Comparison of ENCODE assay signal across 8 cellular contexts in genomic region chr17:57671546-57672204, GRCh38.
A peak's percentile ranks its signal among the peaks of the same experiment; 100 is the strongest.
DNase-seq lines count a peak whose midpoint lies in the region; ATAC-seq lines count a peak whose summit lies in the region.

No MANE protein-coding gene starts in this region.

- H3K27me3 Mint-ChIP-seq in CD4-positive, alpha-beta memory T cell, result no peaks in the 10 kb centered on the region

- WGBS in GM23248 (ENCODE audit: low coverage in 1 of 2, low lambda C conversion rate in 2 of 2, missing lambda C conversion rate in 2 of 2), 2 experiments, result 11 to 13% methylated on average over 16 of the region's 16 CpGs
- WGBS in right cardiac atrium, result 29% methylated on average over 16 of the region's 16 CpGs

- no peaks in the 10 kb centered on the region for H3K27me3 ChIP-seq in CD4-positive, alpha-beta memory T cell (ENCODE audit: insufficient read depth, low read length)
- H3K27me3 ChIP-seq in GM23248 (replicated peaks; ENCODE audit: insufficient read depth) (no peaks in the 10 kb centered on the region), right cardiac atrium (ENCODE audit: control insufficient read depth, insufficient read depth) (no peaks in the 10 kb centered on the region)

- no peak overlapping the region for H3K9ac ChIP-seq in GM23248

- H4K20me1 ChIP-seq in GM23248 (ENCODE audit: insufficient read depth), result no peaks in the 10 kb centered on the region

- peak overlapping the region; percentile 72 for H2AFZ ChIP-seq in GM23248

- intact Hi-C loops in CD4-positive, alpha-beta memory T cell (cut with micrococcal nuclease), result loop anchor here (1.0 kb wide), 2 partner anchors 73 to 428 kb away; no protein-coding TSS in a partner anchor
- intact Hi-C loops in right cardiac atrium (cut with DNase I), result loop anchor here in 3 of 4 donors (5.0 to 10.0 kb wide), 3 partner anchors 74 to 429 kb away; no protein-coding TSS in a partner anchor

- H3K36me3 Mint-ChIP-seq in CD4-positive, alpha-beta memory T cell, result peaks cover 17 to 22% of the 10 kb centered on the region in 2 donors

- peak; percentile 92 to 94 for ATAC-seq in right cardiac atrium
- no peak for ATAC-seq in GM18861 (IDR thresholded peaks at IDR 0.05; ENCODE audit: unreplicated experiment)

- peaks cover 7 to 38% (median 20%) of the 10 kb centered on the region in 4 donors for H3K4me1 Mint-ChIP-seq in CD4-positive, alpha-beta memory T cell

- no peaks in the 10 kb centered on the region for H3K9me3 ChIP-seq in CD4-positive, alpha-beta memory T cell (ENCODE audit: control insufficient read depth in 1 of 2, low read length in 2 of 2)
- H3K9me3 ChIP-seq in GM23248 (ENCODE audit: low read depth), result no peaks in the 10 kb centered on the region
- no peaks in the 10 kb centered on the region for H3K9me3 ChIP-seq in right cardiac atrium (ENCODE audit: control insufficient read depth, low read length)

- H3F3A ChIP-seq in GM23248 (ENCODE audit: insufficient read depth), result no peaks in the 10 kb centered on the region; the same call in 1 of the 2 replicates

- peak overlapping the region; percentile 14 to 86 (median 74) for H3K27ac Mint-ChIP-seq in CD4-positive, alpha-beta memory T cell

- CTCF ChIA-PET in CD4-positive, alpha-beta memory T cell (lab: Charles Lee; ENCODE audit: partially characterized antibody), result interaction anchor here (0.6 to 7.9 kb wide), 50 partner anchors 9 to 542 kb away, joined by 3 to 217 read pairs (median 4); no protein-coding TSS in a partner anchor

- in situ Hi-C loops in GM23248 (cut with MboI), result no loop called here

- H3K9me2 ChIP-seq in GM23248 (ENCODE audit: insufficient read depth), result no peaks in the 10 kb centered on the region

- no peaks in the 10 kb centered on the region for H3K79me2 ChIP-seq in GM23248 (ENCODE audit: insufficient read depth)

- DNase-seq in CD4-positive, alpha-beta memory T cell, result peak; percentile 62 to 68 (median 67)
- DNase-seq in GM23248, result peak; percentile 87
- DNase-seq in NCI-H146 (lab: John Stamatoyannopoulos, UW), result peak; percentile 78
- peak; percentile 25 for DNase-seq in T-helper 22 cell (ENCODE audit: low read depth)
- DNase-seq in anterior cingulate cortex (lab: John Stamatoyannopoulos, UW), result peak in 54 of 58 donors; percentile 18 to 87 (median 69)
- DNase-seq in right cardiac atrium, result peak; percentile 82 to 92 (median 91)
- DNase-seq in skeletal muscle cell (ENCODE audit: low read depth), result peak; percentile 25

- peak overlapping the region; percentile 73 for H3K4me2 ChIP-seq in GM23248 (ENCODE audit: unreplicated experiment)

- H3K4me3 Mint-ChIP-seq in CD4-positive, alpha-beta memory T cell, result peak overlapping the region in 6 of 8 donors; percentile 16 to 71 (median 52)

- H3K9me3 Mint-ChIP-seq in CD4-positive, alpha-beta memory T cell, result peaks cover 0 to 1% (median 0%) of the 10 kb centered on the region in 8 donors

- no peak overlapping the region for H3K4me3 ChIP-seq in CD4-positive, alpha-beta memory T cell (ENCODE audit: low read length in 2 of 2)
- H3K4me3 ChIP-seq in GM23248 (peak overlapping the region; percentile 45), right cardiac atrium (ENCODE audit: low read length) (no peak overlapping the region), skeletal muscle cell (ENCODE audit: low read depth, low read length) (no peak overlapping the region)

- peaks cover 19% of the 10 kb centered on the region for H3K4me1 ChIP-seq in CD4-positive, alpha-beta memory T cell (ENCODE audit: insufficient read depth, low read length)
- H3K4me1 ChIP-seq in GM23248 (ENCODE audit: insufficient read depth) (peaks cover 12% of the 10 kb centered on the region; the same call in 1 of the 2 replicates), right cardiac atrium (ENCODE audit: control insufficient read depth, insufficient read depth, low read length) (no peaks in the 10 kb centered on the region)

- POLR2A ChIA-PET in CD4-positive, alpha-beta memory T cell (lab: Charles Lee; ENCODE audit: partially characterized antibody), result interaction anchor here (0.6 to 3.0 kb wide), 3 partner anchors 57 to 72 kb away, joined by 3 to 30 read pairs (median 3); no protein-coding TSS in a partner anchor

- peak overlapping the region; percentile 10 for H3K27ac ChIP-seq in CD4-positive, alpha-beta memory T cell (ENCODE audit: low read depth, low read length)
- H3K27ac ChIP-seq in GM23248 (no peak overlapping the region), right cardiac atrium (ENCODE audit: low read length) (no peak overlapping the region)

- H3K36me3 ChIP-seq in CD4-positive, alpha-beta memory T cell (ENCODE audit: insufficient read depth, low read length), result no peaks in the 10 kb centered on the region
- no peaks in the 10 kb centered on the region for H3K36me3 ChIP-seq in GM23248 (ENCODE audit: low read depth)

Comparison
In these comparisons a context has a peak if more than half of its experiments do, and no peak if none do; other contexts are left out.
1. DNase-seq: peak in every context shown above with its lines; median percentile 91 in right cardiac atrium; 87 in GM23248; 78 in NCI-H146; 69 in anterior cingulate cortex; 67 in CD4-positive, alpha-beta memory T cell; 25 in T-helper 22 cell; 25 in skeletal muscle cell.